ENCODE assay signal across 25 cellular contexts in genomic region chr5:135213466-135214239, GRCh38.
DNase-seq lines count a peak whose midpoint lies in the region; ATAC-seq and TF ChIP-seq lines count a peak whose summit lies in the region.
"Had no signal": no experiment of that assay in that cellular context is flagged by ENCODE, and none has a peak within 500 bp of the region (broad histone marks: within the 10 kb centered on the region; RNA-seq: fewer than 3 reads in every experiment).

No MANE protein-coding gene starts in this region.

- H3K4me3 Mint-ChIP-seq in natural killer cell = no peak overlapping the region
- H3K4me3 Mint-ChIP-seq: activated CD8-positive, alpha-beta T cell treated with anti-CD3 and anti-CD28 coated beads for 36 hours; naive thymus-derived CD4-positive, alpha-beta T cell; T-helper 1 cell treated with Interleukin-12 subunit alpha and Interleukin-12 subunit beta and Interleukin-4 antibody, amounts not matched to agents 30 μg/mL and 1 μg/mL, for 36 hours had no signal

- intact Hi-C loops in sigmoid colon (cut with DNase I) (loop anchor here (5.0 kb wide), 1 partner anchor 119 kb away; no protein-coding TSS in a partner anchor), natural killer cell (cut with micrococcal nuclease) (no loop called here)

- no peak overlapping the region for H3K4me3 ChIP-seq in sigmoid colon
- H3K4me3 ChIP-seq: esophagus squamous epithelium, gastroesophageal sphincter, SJSA1, thyroid gland had no signal

- TF ChIP-seq POLR2A in sigmoid colon (IDR thresholded peaks at IDR 0.05) = no peak

- TF ChIP-seq CTCF in sigmoid colon (IDR thresholded peaks at IDR 0.05) = no peak
- no peak for TF ChIP-seq CTCF in natural killer cell (IDR thresholded peaks at IDR 0.05)

- 83 to 84% methylated on average over 15 of the region's 15 CpGs for WGBS in sigmoid colon, 2 donors

- peaks cover 0 to 42% (median 29%) of the 10 kb centered on the region in 4 donors for H3K4me1 ChIP-seq in sigmoid colon
- H3K4me1 ChIP-seq: thyroid gland had no signal

- no peak for TF ChIP-seq EP300 in sigmoid colon (IDR thresholded peaks at IDR 0.05)

- H3K27ac ChIP-seq in sigmoid colon = no peak overlapping the region
- H3K27ac ChIP-seq: esophagus squamous epithelium, SJSA1, thyroid gland had no signal

- no peaks in the 10 kb centered on the region for H3K27me3 ChIP-seq in sigmoid colon
- H3K27me3 ChIP-seq: esophagus squamous epithelium, gastroesophageal sphincter, SJSA1, thyroid gland had no signal

- ATAC-seq in natural killer cell = no peak
- ATAC-seq: activated CD8-positive, alpha-beta T cell treated with anti-CD3 and anti-CD28 coated beads for 36 hours; activated naive CD4-positive, alpha-beta T cell treated with anti-CD3 and anti-CD28 coated beads, Interleukin-2, amount 50 U/mL, for 72 hours; gastroesophageal sphincter; HCT116; left cardiac atrium; naive thymus-derived CD4-positive, alpha-beta T cell; PC-3 had no signal

- peaks cover 0 to 6% of the 10 kb centered on the region in 2 donors for H3K27me3 Mint-ChIP-seq in natural killer cell (ENCODE audit: low read depth in 2 of 2)

- no peaks in the 10 kb centered on the region for H3K9me3 ChIP-seq in sigmoid colon
- H3K9me3 ChIP-seq: esophagus squamous epithelium, gastroesophageal sphincter, SJSA1, thyroid gland had no signal

- H3K36me3 Mint-ChIP-seq in natural killer cell = no peaks in the 10 kb centered on the region
- H3K36me3 Mint-ChIP-seq: activated naive CD4-positive, alpha-beta T cell treated with anti-CD3 and anti-CD28 coated beads, Interleukin-2, amount 50 U/mL, for 72 hours; naive thymus-derived CD4-positive, alpha-beta T cell had no signal

- no peaks in the 10 kb centered on the region for H3K36me3 ChIP-seq in sigmoid colon
- H3K36me3 ChIP-seq: esophagus squamous epithelium, gastroesophageal sphincter, SJSA1, thyroid gland had no signal

- H3K27ac Mint-ChIP-seq in natural killer cell = no peak overlapping the region
- H3K27ac Mint-ChIP-seq: activated CD8-positive, alpha-beta T cell treated with anti-CD3 and anti-CD28 coated beads for 36 hours; activated naive CD4-positive, alpha-beta T cell treated with anti-CD3 and anti-CD28 coated beads, Interleukin-2, amount 50 U/mL, for 72 hours; naive thymus-derived CD4-positive, alpha-beta T cell; T-helper 1 cell treated with Interleukin-12 subunit alpha and Interleukin-12 subunit beta and Interleukin-4 antibody, amounts not matched to agents 30 μg/mL and 1 μg/mL, for 36 hours had no signal

- H3K9me3 Mint-ChIP-seq in natural killer cell = no peaks in the 10 kb centered on the region
- H3K9me3 Mint-ChIP-seq: activated CD8-positive, alpha-beta T cell treated with anti-CD3 and anti-CD28 coated beads for 36 hours; activated naive CD4-positive, alpha-beta T cell treated with anti-CD3 and anti-CD28 coated beads, Interleukin-2, amount 50 U/mL, for 72 hours; naive thymus-derived CD4-positive, alpha-beta T cell; T-helper 1 cell treated with Interleukin-12 subunit alpha and Interleukin-12 subunit beta and Interleukin-4 antibody, amounts not matched to agents 30 μg/mL and 1 μg/mL, for 36 hours had no signal

- H3K4me1 Mint-ChIP-seq in natural killer cell = no peaks in the 10 kb centered on the region

- DNase-seq in D341Med (ENCODE audit: low spot score) (peak; percentile 16), NCI-H146 treated with DMSO at 0.1 percent for 48 hours (lab: John Stamatoyannopoulos, UW; ENCODE audit: unreplicated experiment) (peak; percentile 76), ecto neural progenitor cell (ENCODE audit: low spot score) (peak; percentile 38), sigmoid colon (peak; percentile 56), natural killer cell (no peak), NCI-H2196 treated with DMSO at 0.1 percent for 48 hours (lab: John Stamatoyannopoulos, UW; ENCODE audit: unreplicated experiment) (no peak)
- DNase-seq in effector CD8-positive, alpha-beta T cell (lab: John Stamatoyannopoulos, UW) = no peak
- DNase-seq: activated CD8-positive, alpha-beta T cell treated with anti-CD3 and anti-CD28 coated beads for 36 hours; activated T-cell treated with anti-CD3 and anti-CD28 coated beads, Interleukin-2, amount 50 U/mL, for 48 hours; effector memory CD4-positive, alpha-beta T cell; esophagus squamous epithelium; left cardiac atrium; mesendoderm; naive thymus-derived CD4-positive, alpha-beta T cell; NCI-H1436 treated with DMSO at 0.1 percent for 48 hours; NCI-H2227 treated with DMSO at 0.1 percent for 48 hours; NCI-H774; PC-3; stimulated activated naive CD4-positive, alpha-beta T cell; thyroid gland had no signal

Comparison
In these comparisons a context has a peak if more than half of its experiments do, and no peak if none do; other contexts are left out.
1. DNase-seq: peak in D341Med (single experiment), NCI-H146 treated with DMSO at 0.1 percent for 48 hours (single experiment), ecto neural progenitor cell (single experiment) and sigmoid colon (single experiment); none in effector CD8-positive, alpha-beta T cell (single experiment), natural killer cell (single experiment) and NCI-H2196 treated with DMSO at 0.1 percent for 48 hours (single experiment).